ENCODE assay signal across 7 cellular contexts in genomic region chr1:23801338-23801748, GRCh38. TPM values are rescaled to one million over a fixed set of nuclear protein-coding genes. Genes with fewer than 3 reads are reported as not detected.
DNase-seq lines count a peak whose midpoint lies in the region; ATAC-seq, FAIRE-seq and TF ChIP-seq lines count a peak whose summit lies in the region.

No MANE protein-coding gene starts in this region.

- H3K9ac ChIP-seq in SK-N-MC (ENCODE audit: insufficient read length) (peak overlapping the region; percentile 83), skeletal muscle tissue (ENCODE audit: low read depth in 1 of 3, low read length in 3 of 3) (peak overlapping the region; percentile 79 to 87 (median 86))

- ATAC-seq in HG02938 (IDR thresholded peaks at IDR 0.05; ENCODE audit: unreplicated experiment) (no peak), HG02973 (IDR thresholded peaks at IDR 0.05; ENCODE audit: unreplicated experiment) (no peak)

- no peak for TF ChIP-seq CTCF in foreskin fibroblast (IDR thresholded peaks at IDR 0.05; ENCODE audit: low read depth, low read length)

- H3K36me3 ChIP-seq in HAP-1 (replicated peaks) (peaks cover 11% of the 10 kb centered on the region), SK-N-MC (ENCODE audit: insufficient read depth, low read length) (no peaks in the 10 kb centered on the region; the same call in 1 of the 2 replicates), skeletal muscle tissue (ENCODE audit: control insufficient read depth in 3 of 3, insufficient read depth in 3 of 3, low read length in 3 of 3) (peaks cover 17 to 33% (median 33%) of the 10 kb centered on the region in 3 donors)

- H3K27me3 ChIP-seq in HAP-1 (ENCODE audit: low read depth) (no peaks in the 10 kb centered on the region), skeletal muscle tissue (ENCODE audit: control insufficient read depth in 3 of 3, insufficient read depth in 3 of 3, low read length in 3 of 3) (no peaks in the 10 kb centered on the region)

- FAIRE-seq in urothelium cell line (lab: Jason Lieb, UNC) = no peak

- H3K27ac ChIP-seq in SK-N-MC (peak overlapping the region; percentile 48), skeletal muscle tissue (ENCODE audit: low read depth, low read length) (peak overlapping the region; percentile 88)

- H3K9me3 ChIP-seq in HAP-1 (no peaks in the 10 kb centered on the region), SK-N-MC (ENCODE audit: low read depth, low read length) (no peaks in the 10 kb centered on the region), skeletal muscle tissue (ENCODE audit: control insufficient read depth in 3 of 3, low read length in 3 of 3) (no peaks in the 10 kb centered on the region)

- DNase-seq in HAP-1 (ENCODE audit: low spot score in 2 of 2) (no peak), SK-N-MC (ENCODE audit: low read depth, low spot score) (no peak), foreskin fibroblast (peak in 1 of 2 donors; percentile 50), urothelium cell line (ENCODE audit: low spot score) (no peak)

- in situ Hi-C loops in HAP-1 (cut with MboI; ENCODE audit: low sequenced_read_pairs) = no loop called here

- H3K4me3 ChIP-seq in HAP-1 (peak overlapping the region; percentile 88), SK-N-MC (peak overlapping the region; percentile 82), foreskin fibroblast (ENCODE audit: low read depth in 1 of 2, low read length in 2 of 2) (peak overlapping the region; percentile 75 to 83), skeletal muscle tissue (ENCODE audit: low read length in 3 of 3) (peak overlapping the region; percentile 83 to 87 (median 85))

- H3K4me1 ChIP-seq in HAP-1 (peaks cover 8% of the 10 kb centered on the region; the same call in 1 of the 2 replicates), skeletal muscle tissue (ENCODE audit: control insufficient read depth in 3 of 3, insufficient read depth in 3 of 3, low read length in 3 of 3) (peaks cover 19 to 37% (median 25%) of the 10 kb centered on the region in 3 donors)

RNA-seq across cellular contexts. Expression of gene GALE, which starts 0.8 kb away (rescaled TPM):
- 17.2 TPM for total RNA-seq in skeletal muscle tissue

RNA-seq across cellular contexts. Expression of gene LYPLA2, which starts 10.4 kb away (rescaled TPM):
- total RNA-seq in skeletal muscle tissue = 21.9 TPM

RNA-seq across cellular contexts. Expression of gene PITHD1, which starts 23.1 kb away (rescaled TPM):
- total RNA-seq in skeletal muscle tissue = 53.2 TPM

RNA-seq across cellular contexts. Expression of gene HMGCL, which starts 23.9 kb away (rescaled TPM):
- total RNA-seq in skeletal muscle tissue = 31.3 TPM

RNA-seq across cellular contexts. Expression of gene ELOA, which starts 58.1 kb away (rescaled TPM):
- total RNA-seq in skeletal muscle tissue = 14.1 TPM
